ENCODE assay signal across 8 cellular contexts in genomic region chr7:1458676-1459511, GRCh38. TPM values are rescaled to one million over a fixed set of nuclear protein-coding genes. Genes with fewer than 3 reads are reported as not detected.
DNase-seq lines count a peak whose midpoint lies in the region; ATAC-seq and TF ChIP-seq lines count a peak whose summit lies in the region.

MICALL2 (minus strand) TSS chr7:1459470; CDS start chr7:1459326, 144 bp downstream.

- TF ChIP-seq EP300 in ovary (IDR thresholded peaks at IDR 0.05), result no peak

- H3K27me3 ChIP-seq in ovary, result no peaks in the 10 kb centered on the region

- peak within 1 kb of the TSS; percentile 59 for H3K4me3 Mint-ChIP-seq in activated CD4-positive, alpha-beta T cell treated with anti-CD3 and anti-CD28 coated beads for 36 hours
- H3K4me3 Mint-ChIP-seq in activated naive CD8-positive, alpha-beta T cell, result peak within 1 kb of the TSS; percentile 74

- whole genome bisulfite sequencing in ovary, 3 donors, result 0 to 2% (median 1%) methylated on average over 59 to 69 of the region's 69 CpGs

- H3K27ac Mint-ChIP-seq in activated CD4-positive, alpha-beta T cell treated with anti-CD3 and anti-CD28 coated beads for 36 hours, result peak within 1 kb of the TSS; percentile 37
- no peak within 1 kb of the TSS for H3K27ac Mint-ChIP-seq in activated naive CD8-positive, alpha-beta T cell

- peak; percentile 60 for TF ChIP-seq POLR2A in ovary (IDR thresholded peaks at IDR 0.05)

- peak; percentile 68 for DNase-seq in activated CD4-positive, alpha-beta T cell treated with anti-CD3 and anti-CD28 coated beads for 36 hours
- no peak for DNase-seq in activated CD4-positive, alpha-beta T cell treated with anti-CD3 and anti-CD28 coated beads for 1 hour
- DNase-seq in HFF-Myc (ENCODE audit: extremely low read depth, low read depth), result peak; percentile 62
- DNase-seq in NCI-H1105 treated with DMSO at 0.1 percent for 48 hours (lab: John Stamatoyannopoulos, UW), result peak; percentile 18
- peak; percentile 89 for DNase-seq in Right ventricle myocardium inferior (ENCODE audit: missing footprints)
- DNase-seq in ovary, result peak; percentile 81 to 84 (median 82)
- no peak for DNase-seq in NCI-H524 treated with DMSO at 0.1 percent for 48 hours (lab: John Stamatoyannopoulos, UW)

- H3K27ac ChIP-seq in ovary, result peak within 1 kb of the TSS in 1 of 2 donors; percentile 21

- no peaks in the 10 kb centered on the region for H3K36me3 ChIP-seq in ovary

- POLR2A ChIA-PET in activated CD4-positive, alpha-beta T cell treated with anti-CD3 and anti-CD28 coated beads for 36 hours (lab: Charles Lee), result no interaction called here

- H3K9me3 Mint-ChIP-seq in activated CD4-positive, alpha-beta T cell treated with anti-CD3 and anti-CD28 coated beads for 36 hours (ENCODE audit: low read depth), result no peaks in the 10 kb centered on the region
- no peaks in the 10 kb centered on the region for H3K9me3 Mint-ChIP-seq in activated naive CD8-positive, alpha-beta T cell (ENCODE audit: low read depth)

- H3K4me1 Mint-ChIP-seq in activated CD4-positive, alpha-beta T cell treated with anti-CD3 and anti-CD28 coated beads for 36 hours, result peaks cover 7% of the 10 kb centered on the region
- H3K4me1 Mint-ChIP-seq in activated naive CD8-positive, alpha-beta T cell (ENCODE audit: low read depth), result peaks cover 17% of the 10 kb centered on the region

- CTCF ChIA-PET in activated CD4-positive, alpha-beta T cell treated with anti-CD3 and anti-CD28 coated beads for 36 hours (lab: Charles Lee), result interaction anchor here (0.6 kb wide), 1 partner anchor 534 kb away, joined by 3 read pairs; no protein-coding TSS in a partner anchor

- peak; percentile 13 for ATAC-seq in activated CD4-positive, alpha-beta T cell treated with anti-CD3 and anti-CD28 coated beads for 36 hours
- ATAC-seq in Right ventricle myocardium inferior, result no peak

- H3K4me3 ChIP-seq in HFF-Myc (replicated peaks; ENCODE audit: low read depth, low read length), result peak within 1 kb of the TSS; percentile 66
- H3K4me3 ChIP-seq in ovary, result peak within 1 kb of the TSS; percentile 54

- no peaks in the 10 kb centered on the region for H3K36me3 Mint-ChIP-seq in activated CD4-positive, alpha-beta T cell treated with anti-CD3 and anti-CD28 coated beads for 36 hours (ENCODE audit: low read depth)
- no peaks in the 10 kb centered on the region for H3K36me3 Mint-ChIP-seq in activated naive CD8-positive, alpha-beta T cell

- H3K4me1 ChIP-seq in ovary (ENCODE audit: insufficient read depth), result peaks cover 9% of the 10 kb centered on the region

- TF ChIP-seq CTCF in HFF-Myc (IDR thresholded peaks at IDR 0.05; ENCODE audit: low read depth, low read length, missing control alignments) (no peak), ovary (IDR thresholded peaks at IDR 0.05) (no peak)

- no peaks in the 10 kb centered on the region for H3K27me3 Mint-ChIP-seq in activated CD4-positive, alpha-beta T cell treated with anti-CD3 and anti-CD28 coated beads for 36 hours
- no peaks in the 10 kb centered on the region for H3K27me3 Mint-ChIP-seq in activated naive CD8-positive, alpha-beta T cell

- intact Hi-C loops in activated CD4-positive, alpha-beta T cell treated with anti-CD3 and anti-CD28 coated beads for 36 hours (cut with DNase I, micrococcal nuclease), result loop anchor here (1.0 to 5.0 kb wide), 15 partner anchors 42 to 1172 kb away; partner anchors contain the start of genes INTS1 (in 2 of the 2), COX19 (in 1 of the 2), GET4 (in 1 of the 2) and GPR146 (in 1 of the 2)
- intact Hi-C loops in Right ventricle myocardium inferior (cut with DNase I) (loop anchor here (10.0 kb wide), 1 partner anchor 404 kb away; no protein-coding TSS in a partner anchor), ovary (cut with DNase I) (no loop called here)

- H3K9me3 ChIP-seq in ovary, result no peaks in the 10 kb centered on the region

RNA-seq across cellular contexts. Expression of gene MICALL2, which starts in this region (rescaled TPM):
- 1 to 10 TPM; 1.9 to 2.7 TPM for total RNA-seq in activated CD4-positive, alpha-beta T cell treated with anti-CD3 and anti-CD28 coated beads for 36 hours
- total RNA-seq in Right ventricle myocardium inferior (9.0 TPM), ovary (10 to 100 TPM in 2 of 7 donors, 1 to 10 TPM in 5; 3.8 to 13.4 (median 7.9) TPM)
- 1 to 10 TPM in 1 of 2 donors, under 1 TPM in 1; 0.95 to 5.5 TPM for polyA plus RNA-seq in ovary

Comparison
In these comparisons a context has a peak if more than half of its experiments do, and no peak if none do; other contexts are left out.
1. DNase-seq: peak in activated CD4-positive, alpha-beta T cell treated with anti-CD3 and anti-CD28 coated beads for 36 hours (single experiment), HFF-Myc (single experiment), NCI-H1105 treated with DMSO at 0.1 percent for 48 hours (single experiment), Right ventricle myocardium inferior (single experiment) and ovary (5 of 5); none in activated CD4-positive, alpha-beta T cell treated with anti-CD3 and anti-CD28 coated beads for 1 hour (single experiment) and NCI-H524 treated with DMSO at 0.1 percent for 48 hours (single experiment).
2. intact Hi-C loops: an anchor here in activated CD4-positive, alpha-beta T cell treated with anti-CD3 and anti-CD28 coated beads for 36 hours (1.0 to 5.0 kb wide) and Right ventricle myocardium inferior (10.0 kb wide); none called in ovary.